ENCODE assay signal across 10 cellular contexts in the genomic region with DNA sequence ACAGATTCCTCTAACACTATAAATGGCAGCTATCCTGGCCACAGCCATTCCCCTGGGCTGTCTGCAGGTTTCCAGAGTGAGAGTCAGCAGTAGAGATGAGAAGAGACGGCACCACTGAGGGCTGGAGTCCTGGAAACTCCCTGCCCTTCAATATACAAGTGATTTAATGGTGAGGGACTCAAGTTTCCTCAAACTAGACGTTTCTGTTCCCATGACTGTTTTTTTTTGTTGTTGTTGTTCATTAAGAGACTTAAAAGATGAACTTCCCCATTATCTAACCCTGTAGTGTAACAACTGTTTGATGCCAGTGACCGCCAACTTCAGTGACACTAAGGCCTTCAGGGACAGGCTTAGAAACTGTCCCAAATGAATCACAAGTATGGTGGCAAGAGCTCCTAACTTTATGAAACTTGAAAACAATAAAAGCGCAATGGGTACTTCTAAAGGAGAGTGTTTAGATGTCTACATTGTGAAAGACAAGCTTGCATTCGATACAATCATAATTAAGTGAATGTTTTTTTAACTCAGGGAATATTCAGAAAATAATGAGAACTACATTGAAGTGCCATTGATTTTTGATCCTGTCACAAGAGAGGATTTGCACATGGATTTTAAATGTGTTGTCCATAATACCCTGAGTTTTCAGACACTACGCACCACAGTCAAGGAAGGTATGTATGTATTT. TPM values are rescaled to one million over a fixed set of nuclear protein-coding genes. Genes with fewer than 3 reads are reported as not detected.
DNase-seq lines count a peak whose midpoint lies in the region; ATAC-seq and TF ChIP-seq lines count a peak whose summit lies in the region.
"Had no signal": no experiment of that assay in that cellular context is flagged by ENCODE, and none has a peak within 500 bp of the region (broad histone marks: within the 10 kb centered on the region; RNA-seq: fewer than 3 reads in every experiment).

No MANE protein-coding gene starts in this region.

- intact Hi-C loops in vagina (cut with DNase I) = no loop called here

- H3K4me3 Mint-ChIP-seq in activated naive CD8-positive, alpha-beta T cell treated with anti-CD3 and anti-CD28 coated beads for 36 hours = no peak overlapping the region
- H3K4me3 Mint-ChIP-seq in activated naive CD8-positive, alpha-beta T cell treated with anti-CD3 and anti-CD28 coated beads, Interleukin-2, amount 50 U/mL, for 24 hours = no peak overlapping the region
- no peak overlapping the region for H3K4me3 Mint-ChIP-seq in chondrocyte (ENCODE audit: unreplicated experiment)
- H3K4me3 Mint-ChIP-seq: IgD-negative memory B cell, WTC11 had no signal

- H3K9me3 ChIP-seq in vagina = no peaks in the 10 kb centered on the region

- no peaks in the 10 kb centered on the region for H3K27me3 ChIP-seq in vagina

- H3K27ac ChIP-seq in vagina = peak overlapping the region; percentile 82

- no peaks in the 10 kb centered on the region for H3K36me3 Mint-ChIP-seq in activated naive CD8-positive, alpha-beta T cell treated with anti-CD3 and anti-CD28 coated beads for 36 hours
- H3K36me3 Mint-ChIP-seq in activated naive CD8-positive, alpha-beta T cell treated with anti-CD3 and anti-CD28 coated beads, Interleukin-2, amount 50 U/mL, for 24 hours (ENCODE audit: low read depth) = no peaks in the 10 kb centered on the region
- H3K36me3 Mint-ChIP-seq in chondrocyte (ENCODE audit: low read depth) = no peaks in the 10 kb centered on the region
- H3K36me3 Mint-ChIP-seq: IgD-negative memory B cell, WTC11 had no signal

- H3K4me1 ChIP-seq in vagina = peaks cover 33% of the 10 kb centered on the region

- H3K4me3 ChIP-seq in vagina = no peak overlapping the region

- peaks cover 3% of the 10 kb centered on the region for H3K4me1 Mint-ChIP-seq in activated naive CD8-positive, alpha-beta T cell treated with anti-CD3 and anti-CD28 coated beads for 36 hours
- peaks cover 34% of the 10 kb centered on the region for H3K4me1 Mint-ChIP-seq in activated naive CD8-positive, alpha-beta T cell treated with anti-CD3 and anti-CD28 coated beads, Interleukin-2, amount 50 U/mL, for 24 hours
- H3K4me1 Mint-ChIP-seq in chondrocyte (ENCODE audit: low read depth) = peaks cover 66% of the 10 kb centered on the region

- no peak for DNase-seq in activated naive CD8-positive, alpha-beta T cell treated with anti-CD3 and anti-CD28 coated beads for 36 hours
- no peak for DNase-seq in activated naive CD8-positive, alpha-beta T cell treated with anti-CD3 and anti-CD28 coated beads, Interleukin-2, amount 50 U/mL, for 24 hours
- DNase-seq in chondrocyte (ENCODE audit: low spot score) (no peak), vagina (ENCODE audit: extremely low spot score in 2 of 2) (no peak), HuH-7.5 (ENCODE audit: low spot score) (no peak), amygdala (lab: John Stamatoyannopoulos, UW) (no peak), NCI-H526 treated with DMSO at 0.1 percent for 48 hours (lab: John Stamatoyannopoulos, UW) (no peak)

- no peak for TF ChIP-seq CTCF in chondrocyte (IDR thresholded peaks at IDR 0.05)
- TF ChIP-seq CTCF in vagina (IDR thresholded peaks at IDR 0.05) = no peak

- H3K27ac Mint-ChIP-seq in activated naive CD8-positive, alpha-beta T cell treated with anti-CD3 and anti-CD28 coated beads for 36 hours = peak overlapping the region; percentile 22
- no peak overlapping the region for H3K27ac Mint-ChIP-seq in activated naive CD8-positive, alpha-beta T cell treated with anti-CD3 and anti-CD28 coated beads, Interleukin-2, amount 50 U/mL, for 24 hours
- H3K27ac Mint-ChIP-seq in chondrocyte (ENCODE audit: unreplicated experiment) = peak overlapping the region; percentile 61
- H3K27ac Mint-ChIP-seq: IgD-negative memory B cell, WTC11 had no signal

- ATAC-seq in activated naive CD8-positive, alpha-beta T cell treated with anti-CD3 and anti-CD28 coated beads, Interleukin-2, amount 50 U/mL, for 24 hours = no peak
- ATAC-seq in HG03039 (IDR thresholded peaks at IDR 0.05; ENCODE audit: unreplicated experiment) = peak; percentile 43
- ATAC-seq: WTC11 had no signal

- no peaks in the 10 kb centered on the region for H3K9me3 Mint-ChIP-seq in activated naive CD8-positive, alpha-beta T cell treated with anti-CD3 and anti-CD28 coated beads for 36 hours
- no peaks in the 10 kb centered on the region for H3K9me3 Mint-ChIP-seq in activated naive CD8-positive, alpha-beta T cell treated with anti-CD3 and anti-CD28 coated beads, Interleukin-2, amount 50 U/mL, for 24 hours
- H3K9me3 Mint-ChIP-seq in chondrocyte (ENCODE audit: low read depth) = no peaks in the 10 kb centered on the region
- H3K9me3 Mint-ChIP-seq: IgD-negative memory B cell had no signal

- no peaks in the 10 kb centered on the region for H3K36me3 ChIP-seq in vagina

- TF ChIP-seq POLR2A in vagina (IDR thresholded peaks at IDR 0.05) = no peak

- H3K27me3 Mint-ChIP-seq in activated naive CD8-positive, alpha-beta T cell treated with anti-CD3 and anti-CD28 coated beads for 36 hours = no peaks in the 10 kb centered on the region
- no peaks in the 10 kb centered on the region for H3K27me3 Mint-ChIP-seq in activated naive CD8-positive, alpha-beta T cell treated with anti-CD3 and anti-CD28 coated beads, Interleukin-2, amount 50 U/mL, for 24 hours
- no peaks in the 10 kb centered on the region for H3K27me3 Mint-ChIP-seq in chondrocyte (ENCODE audit: low read depth)

RNA-seq across cellular contexts. Expression of a gene that starts 34.0 kb away (rescaled TPM):
- total RNA-seq in activated naive CD8-positive, alpha-beta T cell treated with anti-CD3 and anti-CD28 coated beads for 36 hours = under 1 TPM; 0.21 to 0.28 TPM
- total RNA-seq in chondrocyte = not detected in 3 replicates
- total RNA-seq in vagina = 63.3 TPM

Comparison
In these comparisons a context has a peak if more than half of its experiments do, and no peak if none do; other contexts are left out.
1. RNA of a gene that starts 34.0 kb away (total RNA-seq): 63.3 TPM in vagina (single experiment); 0.21 to 0.28 TPM in activated naive CD8-positive, alpha-beta T cell treated with anti-CD3 and anti-CD28 coated beads for 36 hours and not detected in chondrocyte; every median in the first group is over 10 times any median in the second.